Comparison of ENCODE assay signal across 8 cellular contexts in the genomic region with DNA sequence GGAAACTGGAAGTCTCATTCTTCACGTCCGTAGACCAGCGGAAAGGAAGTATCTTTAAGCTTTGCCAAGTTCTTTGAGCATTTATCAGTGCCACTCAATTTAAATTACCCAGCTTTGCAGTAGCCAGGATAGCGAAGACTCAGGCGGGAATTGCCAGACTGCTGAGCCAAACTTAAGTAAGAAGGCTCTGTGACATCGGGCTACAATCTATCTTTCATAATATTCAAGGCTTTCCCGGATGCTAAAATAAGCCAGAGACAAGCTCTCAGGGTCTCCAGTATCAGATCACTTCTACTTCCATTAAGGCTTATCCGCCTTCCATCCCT. TPM values are rescaled to one million over a fixed set of nuclear protein-coding genes. Genes with fewer than 3 reads are reported as not detected.
A peak's percentile ranks its signal among the peaks of the same experiment; 100 is the strongest.
DNase-seq lines count a peak whose midpoint lies in the region; ATAC-seq and TF ChIP-seq lines count a peak whose summit lies in the region.

No MANE protein-coding gene starts in this region.

- no peaks in the 10 kb centered on the region for H3K9me3 ChIP-seq in lower lobe of right lung
- no peaks in the 10 kb centered on the region for H3K9me3 ChIP-seq in upper lobe of right lung

- ATAC-seq in HG03439 (IDR thresholded peaks at IDR 0.05; ENCODE audit: unreplicated experiment) (peak; percentile 25), lower lobe of right lung (peak; percentile 58 to 59), upper lobe of right lung (no peak)

- intact Hi-C loops in lower lobe of right lung (cut with DNase I) (no loop called here), upper lobe of right lung (cut with DNase I) (no loop called here)

- DNase-seq in activated CD4-positive, alpha-beta T cell treated with anti-CD3 and anti-CD28 coated beads, Interleukin-2, amount 10 ng/mL, durations not matched to agents 7 days and 5 days, result no peak
- DNase-seq in activated CD4-positive, alpha-beta T cell treated with anti-CD3 and anti-CD28 coated beads, Interleukin-2, amount 50 U/mL, for 48 hours, result no peak
- DNase-seq in lower lobe of right lung, result no peak
- DNase-seq in upper lobe of right lung, result no peak
- DNase-seq in UCSD-AML1 (lab: John Stamatoyannopoulos, UW; ENCODE audit: unreplicated experiment), result no peak
- no peak for DNase-seq in NCI-H1417 (lab: John Stamatoyannopoulos, UW)

- peak overlapping the region; percentile 80 for H3K27ac ChIP-seq in lower lobe of right lung
- H3K27ac ChIP-seq in upper lobe of right lung, result peak overlapping the region; percentile 80

- no peaks in the 10 kb centered on the region for H3K27me3 ChIP-seq in lower lobe of right lung (ENCODE audit: low read depth)
- no peaks in the 10 kb centered on the region for H3K27me3 ChIP-seq in upper lobe of right lung

- H3K4me3 ChIP-seq in lower lobe of right lung, result peak overlapping the region; percentile 73
- peak overlapping the region; percentile 77 for H3K4me3 ChIP-seq in upper lobe of right lung

- CTCF ChIA-PET in activated CD4-positive, alpha-beta T cell treated with anti-CD3 and anti-CD28 coated beads, Interleukin-2, amount 10 ng/mL, durations not matched to agents 7 days and 5 days (lab: Charles Lee), result interaction anchor here (0.6 to 1.6 kb wide), 7 partner anchors 17 to 380 kb away, joined by 3 to 8 read pairs (median 3); no protein-coding TSS in a partner anchor

- POLR2A ChIA-PET in activated CD4-positive, alpha-beta T cell treated with anti-CD3 and anti-CD28 coated beads, Interleukin-2, amount 10 ng/mL, durations not matched to agents 7 days and 5 days (lab: Charles Lee), result interaction anchor here (0.7 to 1.3 kb wide), 4 partner anchors 11 to 908 kb away, joined by 3 to 4 read pairs (median 3); no protein-coding TSS in a partner anchor

- peaks cover 42% of the 10 kb centered on the region for H3K4me1 Mint-ChIP-seq in activated CD4-positive, alpha-beta T cell treated with anti-CD3 and anti-CD28 coated beads, Interleukin-2, amount 10 ng/mL, durations not matched to agents 7 days and 5 days
- H3K4me1 Mint-ChIP-seq in brain, result peaks cover 43% of the 10 kb centered on the region

- peaks cover 10% of the 10 kb centered on the region for H3K36me3 ChIP-seq in lower lobe of right lung
- peaks cover 20% of the 10 kb centered on the region for H3K36me3 ChIP-seq in upper lobe of right lung

- no peaks in the 10 kb centered on the region for H3K9me3 Mint-ChIP-seq in activated CD4-positive, alpha-beta T cell treated with anti-CD3 and anti-CD28 coated beads, Interleukin-2, amount 10 ng/mL, durations not matched to agents 7 days and 5 days
- no peaks in the 10 kb centered on the region for H3K9me3 Mint-ChIP-seq in brain

- TF ChIP-seq CTCF in brain (conservative IDR thresholded peaks at IDR 0.05) (no peak), lower lobe of right lung (IDR thresholded peaks at IDR 0.05) (no peak), upper lobe of right lung (IDR thresholded peaks at IDR 0.05) (no peak)

- no peaks in the 10 kb centered on the region for H3K27me3 Mint-ChIP-seq in activated CD4-positive, alpha-beta T cell treated with anti-CD3 and anti-CD28 coated beads, Interleukin-2, amount 10 ng/mL, durations not matched to agents 7 days and 5 days
- H3K27me3 Mint-ChIP-seq in brain, result no peaks in the 10 kb centered on the region

- peak overlapping the region; percentile 87 for H3K4me3 Mint-ChIP-seq in activated CD4-positive, alpha-beta T cell treated with anti-CD3 and anti-CD28 coated beads, Interleukin-2, amount 10 ng/mL, durations not matched to agents 7 days and 5 days
- peak overlapping the region; percentile 91 to 100 (median 96) for H3K4me3 Mint-ChIP-seq in brain

- H3K36me3 Mint-ChIP-seq in activated CD4-positive, alpha-beta T cell treated with anti-CD3 and anti-CD28 coated beads, Interleukin-2, amount 10 ng/mL, durations not matched to agents 7 days and 5 days (ENCODE audit: low read depth), result peaks cover 17% of the 10 kb centered on the region
- peaks cover 7% of the 10 kb centered on the region for H3K36me3 Mint-ChIP-seq in brain

- H3K4me1 ChIP-seq in lower lobe of right lung, result peaks cover 5% of the 10 kb centered on the region
- H3K4me1 ChIP-seq in upper lobe of right lung, result peaks cover 4% of the 10 kb centered on the region

- H3K27ac Mint-ChIP-seq in activated CD4-positive, alpha-beta T cell treated with anti-CD3 and anti-CD28 coated beads, Interleukin-2, amount 10 ng/mL, durations not matched to agents 7 days and 5 days, result peak overlapping the region; percentile 94
- H3K27ac Mint-ChIP-seq in brain, result peak overlapping the region; percentile 72 to 94 (median 88)

RNA-seq across cellular contexts. Expression of a gene that starts 0.4 kb away (rescaled TPM):
- total RNA-seq in activated CD4-positive, alpha-beta T cell treated with anti-CD3 and anti-CD28 coated beads, Interleukin-2, amount 10 ng/mL, durations not matched to agents 7 days and 5 days, result 10 to 100 TPM; 24.3 to 28.7 TPM
- polyA plus RNA-seq in brain (ENCODE audit: insufficient read depth, low read depth, low replicate concordance), result 3.6 TPM
- 0.83 TPM for total RNA-seq in lower lobe of right lung
- 0.26 TPM for total RNA-seq in upper lobe of right lung

Comparison
In these comparisons a context has a peak if more than half of its experiments do, and no peak if none do; other contexts are left out.
1. RNA of a gene that starts 0.4 kb away (total RNA-seq): 24.3 to 28.7 TPM in activated CD4-positive, alpha-beta T cell treated with anti-CD3 and anti-CD28 coated beads, Interleukin-2, amount 10 ng/mL, durations not matched to agents 7 days and 5 days; 0.83 TPM in lower lobe of right lung (single experiment) and 0.26 TPM in upper lobe of right lung (single experiment); every median in the first group is over 10 times any median in the second.